In genomic region chr1:159960721-159961381, GRCh38 we compare ENCODE assay signal across 11 cellular contexts. TPM values are rescaled to one million over a fixed set of nuclear protein-coding genes. Genes with fewer than 3 reads are reported as not detected.
DNase-seq lines count a peak whose midpoint lies in the region; ATAC-seq and TF ChIP-seq lines count a peak whose summit lies in the region.
"Had no signal": no experiment of that assay in that cellular context is flagged by ENCODE, and none has a peak within 500 bp of the region (broad histone marks: within the 10 kb centered on the region; RNA-seq: fewer than 3 reads in every experiment).

No MANE protein-coding gene starts in this region.

- TF ChIP-seq CTCF in chondrocyte (IDR thresholded peaks at IDR 0.05) = no peak
- TF ChIP-seq CTCF in upper lobe of right lung (IDR thresholded peaks at IDR 0.05) = no peak

- H3K4me3 ChIP-seq in upper lobe of right lung = no peak overlapping the region

- peak overlapping the region; percentile 56 for H3K4me3 Mint-ChIP-seq in chondrocyte (ENCODE audit: unreplicated experiment)
- H3K4me3 Mint-ChIP-seq: T-helper 2 cell treated with Interferon-gamma antibody and Interleukin-4, amounts not matched to agents 5 μg/mL and 100 μg/mL, for 36 hours had no signal

- H3K4me1 ChIP-seq in upper lobe of right lung = no peaks in the 10 kb centered on the region

- peak; percentile 80 for DNase-seq in HPDE6-E6E7 (ENCODE audit: extremely low spot score)
- DNase-seq in chondrocyte (ENCODE audit: low spot score) = no peak
- peak; percentile 59 for DNase-seq in kidney tubule cell (ENCODE audit: low spot score)
- no peak for DNase-seq in upper lobe of right lung
- no peak for DNase-seq in caudate nucleus (lab: John Stamatoyannopoulos, UW)
- no peak for DNase-seq in ureter (ENCODE audit: low spot score)
- DNase-seq: activated T-cell treated with anti-CD3 and anti-CD28 coated beads, Interleukin-2, amount 50 U/mL, for 1 hour; midbrain; stimulated activated CD4-positive, alpha-beta T cell treated with anti-CD3 and anti-CD28 coated beads, Interleukin-4, amount 100 ng/mL, for 1 hour had no signal

- peaks cover 33% of the 10 kb centered on the region for H3K27me3 Mint-ChIP-seq in chondrocyte (ENCODE audit: low read depth)

- peak overlapping the region; percentile 81 for H3K27ac Mint-ChIP-seq in chondrocyte (ENCODE audit: unreplicated experiment)
- H3K27ac Mint-ChIP-seq: T-helper 2 cell treated with Interferon-gamma antibody and Interleukin-4, amounts not matched to agents 5 μg/mL and 100 μg/mL, for 36 hours had no signal

- H3K27ac ChIP-seq in upper lobe of right lung (no peak overlapping the region), caudate nucleus (ENCODE audit: low read depth, low read length) (no peak overlapping the region)

- no peaks in the 10 kb centered on the region for H3K27me3 ChIP-seq in upper lobe of right lung

- no peaks in the 10 kb centered on the region for H3K36me3 ChIP-seq in upper lobe of right lung

- intact Hi-C loops in upper lobe of right lung (cut with DNase I) = no loop called here

- H3K36me3 Mint-ChIP-seq in chondrocyte (ENCODE audit: low read depth) = peaks cover 8% of the 10 kb centered on the region

- H3K4me1 Mint-ChIP-seq in chondrocyte (ENCODE audit: low read depth) = peaks cover 10% of the 10 kb centered on the region

- peaks cover under 1% of the 10 kb centered on the region for H3K9me3 Mint-ChIP-seq in chondrocyte (ENCODE audit: low read depth)
- H3K9me3 Mint-ChIP-seq: T-helper 2 cell treated with Interferon-gamma antibody and Interleukin-4, amounts not matched to agents 5 μg/mL and 100 μg/mL, for 36 hours had no signal

- no peaks in the 10 kb centered on the region for H3K9me3 ChIP-seq in upper lobe of right lung

- ATAC-seq in upper lobe of right lung = peak; percentile 37
- ATAC-seq in HG02973 (IDR thresholded peaks at IDR 0.05; ENCODE audit: unreplicated experiment) = no peak

RNA-seq across cellular contexts. Expression of gene SLAMF9, which starts 6.8 kb away (rescaled TPM):
- total RNA-seq in chondrocyte (not detected in 3 replicates), upper lobe of right lung (not detected), ureter (not detected)

RNA-seq across cellular contexts. Expression of gene IGSF9, which starts 15.4 kb away (rescaled TPM):
- total RNA-seq in chondrocyte (not detected in 3 replicates), upper lobe of right lung (2.2 TPM), ureter (13.8 TPM)

RNA-seq across cellular contexts. Expression of gene TAGLN2, which starts 35.5 kb away (rescaled TPM):
- 222 to 392 TPM (median 388 TPM) in 3 replicates for total RNA-seq in chondrocyte
- total RNA-seq in upper lobe of right lung = 435 TPM
- 322 TPM for total RNA-seq in ureter

Comparison
In these comparisons a context has a peak if more than half of its experiments do, and no peak if none do; other contexts are left out.
1. DNase-seq: peak in HPDE6-E6E7 (single experiment) and kidney tubule cell (single experiment); none in chondrocyte (single experiment), upper lobe of right lung (single experiment), caudate nucleus (0 of 61) and ureter (single experiment).